In the genomic region with DNA sequence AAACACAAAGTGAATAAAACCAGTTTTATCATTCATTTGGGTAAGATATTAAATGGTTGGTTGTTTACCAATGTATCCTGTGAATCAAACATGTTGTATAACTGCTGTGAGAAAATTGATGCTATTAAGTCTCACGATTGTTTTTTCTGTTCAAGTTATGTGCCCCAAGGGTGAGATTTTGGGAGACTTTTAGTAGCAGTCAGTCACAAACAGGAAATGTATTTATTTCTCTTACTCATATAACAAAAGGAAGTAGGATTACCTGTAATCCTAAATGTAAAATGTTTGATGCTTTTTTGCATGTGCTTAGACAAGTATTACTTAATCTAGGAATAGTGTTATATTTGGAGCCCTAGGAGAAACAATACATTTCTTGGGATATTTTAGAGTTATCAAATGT, we compare ENCODE assay signal across 26 cellular contexts.
A peak's percentile ranks its signal among the peaks of the same experiment; 100 is the strongest.
DNase-seq lines count a peak whose midpoint lies in the region; ATAC-seq and TF ChIP-seq lines count a peak whose summit lies in the region.
"Had no signal": no experiment of that assay in that cellular context is flagged by ENCODE, and none has a peak within 500 bp of the region (broad histone marks: within the 10 kb centered on the region; RNA-seq: fewer than 3 reads in every experiment).

No MANE protein-coding gene starts in this region.

- ATAC-seq in GM19351 (IDR thresholded peaks at IDR 0.05; ENCODE audit: unreplicated experiment) = peak; percentile 80
- peak; percentile 57 for ATAC-seq in HG02759 (IDR thresholded peaks at IDR 0.05; ENCODE audit: unreplicated experiment)
- no peak for ATAC-seq in HG03521 (IDR thresholded peaks at IDR 0.05; ENCODE audit: unreplicated experiment)
- ATAC-seq: activated naive CD8-positive, alpha-beta T cell treated with anti-CD3 and anti-CD28 coated beads, Interleukin-2, amount 50 U/mL, for 24 hours; left colon; T-cell had no signal

- H3K36me3 ChIP-seq in MM.1S (replicated peaks; ENCODE audit: insufficient read depth, low read length) = no peaks in the 10 kb centered on the region
- H3K36me3 ChIP-seq: BE2C, breast epithelium, HAP-1 had no signal

- no peaks in the 10 kb centered on the region for H3F3A ChIP-seq in MM.1S (ENCODE audit: insufficient read depth, low read length)

- H4K20me1 ChIP-seq in MM.1S (ENCODE audit: insufficient read depth, low read length) = no peaks in the 10 kb centered on the region

- DNase-seq in GM12865 (ENCODE audit: low read depth) (peak; percentile 55), MM.1S (no peak), epidermal melanocyte (ENCODE audit: insufficient read length, low spot score) (no peak), DMS 273 treated with DMSO at 0.1 percent for 48 hours (lab: John Stamatoyannopoulos, UW) (no peak), COR-L47 (lab: John Stamatoyannopoulos, UW) (no peak)
- DNase-seq: activated CD4-positive, alpha-beta T cell treated with anti-CD3 and anti-CD28 coated beads, Interleukin-2, amount 10 ng/mL, durations not matched to agents 24 days and 14 days; activated naive CD8-positive, alpha-beta T cell treated with anti-CD3 and anti-CD28 coated beads, Interleukin-2, amount 50 U/mL, for 24 hours; BE2C; Calu3; endodermal cell; KG1; left colon; mesendoderm; MV-4-11; naive B cell; NCI-H1694 treated with DMSO at 0.1 percent for 48 hours; PC-9; stimulated activated CD4-positive, alpha-beta T cell treated with anti-CD3 and anti-CD28 coated beads, Interleukin-12 subunit alpha, Interleukin-12 subunit beta, amount 100 ng/mL, for 4 hours; T-cell had no signal

- no peaks in the 10 kb centered on the region for H3K9me2 ChIP-seq in MM.1S (replicated peaks; ENCODE audit: insufficient read depth, low read length)

- H3K27me3 ChIP-seq in MM.1S (replicated peaks; ENCODE audit: insufficient read depth, low read length) = no peaks in the 10 kb centered on the region
- H3K27me3 ChIP-seq: BE2C, breast epithelium, right atrium auricular region had no signal

- no peaks in the 10 kb centered on the region for H3K79me2 ChIP-seq in MM.1S (ENCODE audit: low read length)

- no peaks in the 10 kb centered on the region for H3K9me3 ChIP-seq in MM.1S (replicated peaks; ENCODE audit: insufficient read depth, low read length)
- H3K9me3 ChIP-seq: BE2C, breast epithelium had no signal

- H3K4me3 ChIP-seq in GM12865 (ENCODE audit: low read depth, low read length) (no peak overlapping the region), MM.1S (ENCODE audit: low read length) (no peak overlapping the region)
- H3K4me3 ChIP-seq: breast epithelium, coronary artery, HAP-1, PC-9, right atrium auricular region had no signal

- H3K4me1 ChIP-seq in MM.1S (ENCODE audit: low read length) = peaks cover 13% of the 10 kb centered on the region
- H3K4me1 ChIP-seq: BE2C, breast epithelium, HAP-1, right atrium auricular region had no signal

- H3K27ac ChIP-seq in MM.1S (ENCODE audit: low read length) = no peak overlapping the region
- H3K27ac ChIP-seq: breast epithelium, coronary artery, PC-9, right atrium auricular region had no signal

- no peak for TF ChIP-seq CTCF in GM12865 (IDR thresholded peaks at IDR 0.05; ENCODE audit: insufficient read depth, low read depth, low read length, missing control alignments)
- no peak for TF ChIP-seq CTCF in MM.1S (IDR thresholded peaks at IDR 0.05; ENCODE audit: low read length)

- H3K4me2 ChIP-seq in MM.1S (ENCODE audit: low read depth, low read length) = 0 out of 2 replicates have a peak overlapping the region, but pooled peaks have one; percentile 3
- H3K4me2 ChIP-seq: PC-9 had no signal

- H3K9ac ChIP-seq in MM.1S (ENCODE audit: low read length) = no peak overlapping the region

- H2AFZ ChIP-seq in MM.1S (ENCODE audit: low read length) = no peak overlapping the region
- H2AFZ ChIP-seq: PC-9 had no signal
